In genomic region chr21:46324390-46325072, GRCh38 we compare ENCODE assay signal across 8 cellular contexts. TPM values are rescaled to one million over a fixed set of nuclear protein-coding genes. Genes with fewer than 3 reads are reported as not detected.
DNase-seq lines count a peak whose midpoint lies in the region; ATAC-seq, FAIRE-seq and TF ChIP-seq lines count a peak whose summit lies in the region.

No MANE protein-coding gene starts in this region.

- peaks cover 62% of the 10 kb centered on the region for H3K79me2 ChIP-seq in keratinocyte (ENCODE audit: control insufficient read depth, insufficient read depth, low read length)

- H3K9me3 Mint-ChIP-seq in activated B cell treated with CpG ODN at 0.5 μM for 24 hours, result no peaks in the 10 kb centered on the region

- CTCF ChIA-PET in AG04450 (lab: Charles Lee), result no interaction called here
- CTCF ChIA-PET in activated B cell treated with CpG ODN at 0.5 μM for 24 hours (lab: Charles Lee), result no interaction called here

- no peaks in the 10 kb centered on the region for H3K27me3 Mint-ChIP-seq in activated B cell treated with CpG ODN at 0.5 μM for 24 hours

- no peaks in the 10 kb centered on the region for H3K27me3 ChIP-seq in AG04450 (ENCODE audit: control insufficient read depth, insufficient read depth, low read length)
- H3K27me3 ChIP-seq in keratinocyte (ENCODE audit: control insufficient read depth, extremely low read depth, insufficient read depth, low read length), result no peaks in the 10 kb centered on the region

- H3K4me2 ChIP-seq in keratinocyte (ENCODE audit: control insufficient read depth, extremely low read depth, insufficient read depth, low read depth, low read length), result peak overlapping the region; percentile 87

- peak overlapping the region; percentile 63 for H2AFZ ChIP-seq in keratinocyte (ENCODE audit: control insufficient read depth, low read length)

- DNase-seq in AG04450 (ENCODE audit: low read depth, low spot score) (peak; percentile 21), NCI-H2227 (lab: John Stamatoyannopoulos, UW; ENCODE audit: unreplicated experiment) (peak; percentile 90), activated B cell treated with CpG ODN at 0.5 μM for 24 hours (peak; percentile 93), caudate nucleus (lab: John Stamatoyannopoulos, UW) (peak in 59 of 61 donors; percentile 31 to 94 (median 81)), keratinocyte (ENCODE audit: low read depth, low spot score) (peak; percentile 40)
- DNase-seq in stimulated activated CD4-positive, alpha-beta T cell treated with anti-CD3 and anti-CD28 coated beads, Interleukin-12 subunit alpha, Interleukin-12 subunit beta, amount 100 ng/mL, for 4 hours, result peak; percentile 90

- intact Hi-C loops in activated B cell treated with CpG ODN at 0.5 μM for 24 hours (cut with micrococcal nuclease), result loop anchor here (1.0 to 5.0 kb wide), 8 partner anchors 38 to 1382 kb away; partner anchors contain the start of genes DIP2A, LSS, SLX9 and SPATC1L

- H3K4me1 ChIP-seq in keratinocyte (ENCODE audit: control insufficient read depth, extremely low read depth, insufficient read depth, low read length), result peaks cover 23% of the 10 kb centered on the region

- H3K4me1 Mint-ChIP-seq in activated B cell treated with CpG ODN at 0.5 μM for 24 hours, result peaks cover 29% of the 10 kb centered on the region

- H3K36me3 Mint-ChIP-seq in activated B cell treated with CpG ODN at 0.5 μM for 24 hours (ENCODE audit: low read depth), result peaks cover 20% of the 10 kb centered on the region

- dilution Hi-C loops in keratinocyte (cut with MboI; ENCODE audit: extremely low pct_ligation_motif_present, low sequenced_read_pairs), result no loop called here

- peak overlapping the region; percentile 94 for H3K4me3 Mint-ChIP-seq in activated B cell treated with CpG ODN at 0.5 μM for 24 hours

- FAIRE-seq in keratinocyte (lab: Jason Lieb, UNC), result no peak

- POLR2A ChIA-PET in AG04450 (lab: Yijun Ruan, JAX), result interaction anchor here (0.6 to 1.0 kb wide), 3 partner anchors 181 to 311 kb away, joined by 3 read pairs; partner anchors contain the start of gene PRMT2
- POLR2A ChIA-PET in activated B cell treated with CpG ODN at 0.5 μM for 24 hours (lab: Charles Lee), result interaction anchor here (1.2 kb wide), 1 partner anchor 95 kb away, joined by 3 read pairs; no protein-coding TSS in a partner anchor

- peaks cover 2% of the 10 kb centered on the region for H3K9me1 ChIP-seq in keratinocyte (ENCODE audit: control insufficient read depth, extremely low read depth, insufficient read depth, low read length)

- H3K27ac Mint-ChIP-seq in activated B cell treated with CpG ODN at 0.5 μM for 24 hours, result no peak overlapping the region

- ATAC-seq in GM18867 (IDR thresholded peaks at IDR 0.05; ENCODE audit: unreplicated experiment) (peak; percentile 56), HG03095 (IDR thresholded peaks at IDR 0.05; ENCODE audit: unreplicated experiment) (peak; percentile 43), activated B cell treated with CpG ODN at 0.5 μM for 24 hours (ENCODE audit: low read depth) (peak; percentile 78)

- peak overlapping the region; percentile 97 for H3K9ac ChIP-seq in keratinocyte (ENCODE audit: control insufficient read depth, extremely low read depth, insufficient read depth, low read length)

- peaks cover 3 to 9% of the 10 kb centered on the region in 2 experiments for H3K36me3 ChIP-seq in keratinocyte (ENCODE audit: control insufficient read depth in 2 of 2, extremely low read depth in 1 of 2, insufficient read depth in 2 of 2, low read length in 2 of 2)

- H3K27ac ChIP-seq in AG04450 (ENCODE audit: low read depth, low read length) (peak overlapping the region; percentile 94), caudate nucleus (ENCODE audit: low read depth, low read length) (peak overlapping the region; percentile 94), keratinocyte (ENCODE audit: control insufficient read depth, insufficient read depth, low read length) (peak overlapping the region; percentile 95)

- peak overlapping the region; percentile 95 for H3K4me3 ChIP-seq in AG04450 (ENCODE audit: low read depth, low read length)
- peak overlapping the region; percentile 87 to 99 (median 90) for H3K4me3 ChIP-seq in keratinocyte (ENCODE audit: control insufficient read depth in 2 of 3, extremely low read depth in 1 of 3, insufficient read depth in 2 of 3, low read depth in 1 of 3, low read length in 3 of 3)

- peak; percentile 10; the same call in 1 of the 2 replicates for TF ChIP-seq CTCF in AG04450 (IDR thresholded peaks at IDR 0.05; ENCODE audit: low read depth, low read length)
- no peak for TF ChIP-seq CTCF in activated B cell treated with CpG ODN at 0.5 μM for 24 hours (IDR thresholded peaks at IDR 0.05)
- TF ChIP-seq CTCF in keratinocyte (optimal IDR thresholded peaks at IDR 0.05 in 1 of 3, IDR thresholded peaks at IDR 0.05 in 1 of 3, conservative IDR thresholded peaks at IDR 0.05 in 1 of 3; ENCODE audit: extremely low read depth in 1 of 3, insufficient read depth in 2 of 3, low read length in 3 of 3), result peak in 2 of 3 experiments; percentile 2 to 18

- H3K9me3 ChIP-seq in AG04450 (ENCODE audit: control insufficient read depth, insufficient read depth, low read length) (peaks cover 2% of the 10 kb centered on the region; the same call in 1 of the 2 replicates), keratinocyte (ENCODE audit: control insufficient read depth, low read depth, low read length) (no peaks in the 10 kb centered on the region)

- H4K20me1 ChIP-seq in keratinocyte (ENCODE audit: control insufficient read depth, extremely low read depth, insufficient read depth, low read length), result no peaks in the 10 kb centered on the region

RNA-seq across cellular contexts. Expression of gene PCNT, which starts 0.6 kb away (rescaled TPM):
- polyA plus RNA-seq in AG04450 (2011; rRNA removed) (8.5 and 8.8 TPM in 2 replicates), keratinocyte (7.6 to 9.8 TPM (median 8.9 TPM) in 3 replicates)
- polyA minus RNA-seq in AG04450 (2011; rRNA and poly(A)+ RNA removed), result 16.1 and 19.0 TPM in 2 replicates
- total RNA-seq in activated B cell treated with CpG ODN at 0.5 μM for 24 hours, result 39.7 and 40.9 TPM in 2 replicates
- 23.1 TPM for polyA plus RNA-seq in keratinocyte (2011; ENCODE audit: low read depth)
- polyA plus RNA-seq in keratinocyte (2011; cell fraction: cytosol; rRNA removed), result 3.9 and 4.2 TPM in 2 replicates
- polyA plus RNA-seq in keratinocyte (2011; cell fraction: nucleus; rRNA removed), result 33.4 and 35.2 TPM in 2 replicates
- 6.6 and 8.9 TPM in 2 replicates for polyA plus RNA-seq in keratinocyte (2012; ENCODE audit: low replicate concordance)
- 26.3 to 41.6 TPM (median 28.7 TPM) in 3 replicates for polyA minus RNA-seq in keratinocyte
- 3.5 TPM for polyA minus RNA-seq in keratinocyte (2011; cell fraction: cytosol; rRNA and poly(A)+ RNA removed)
- polyA minus RNA-seq in keratinocyte (2011; cell fraction: nucleus; rRNA and poly(A)+ RNA removed), result 19.8 and 22.7 TPM in 2 replicates

RNA-seq across cellular contexts. Expression of gene C21orf58, which starts 0.9 kb away (rescaled TPM):
- polyA plus RNA-seq in AG04450 (2011; rRNA removed), result 1.2 TPM in 2 replicates
- polyA minus RNA-seq in AG04450 (2011; rRNA and poly(A)+ RNA removed), result 4.2 and 4.4 TPM in 2 replicates
- 4.7 TPM in 2 replicates for total RNA-seq in activated B cell treated with CpG ODN at 0.5 μM for 24 hours
- polyA plus RNA-seq in keratinocyte, result 0.50 to 1.4 TPM (median 1.2 TPM) in 3 replicates
- polyA plus RNA-seq in keratinocyte (2011; ENCODE audit: low read depth), result 0.16 TPM
- polyA plus RNA-seq in keratinocyte (2011; cell fraction: cytosol; rRNA removed), result 0.35 and 0.65 TPM in 2 replicates
- polyA plus RNA-seq in keratinocyte (2011; cell fraction: nucleus; rRNA removed), result 2.5 and 3.4 TPM in 2 replicates
- 0.55 and 1.5 TPM in 2 replicates for polyA plus RNA-seq in keratinocyte (2012; ENCODE audit: low replicate concordance)
- 1.1 to 2.2 TPM (median 1.8 TPM) in 3 replicates for polyA minus RNA-seq in keratinocyte
- polyA minus RNA-seq in keratinocyte (2011; cell fraction: cytosol; rRNA and poly(A)+ RNA removed), result 1.3 TPM
- 1.2 and 1.3 TPM in 2 replicates for polyA minus RNA-seq in keratinocyte (2011; cell fraction: nucleus; rRNA and poly(A)+ RNA removed)

RNA-seq across cellular contexts. Expression of gene YBEY, which starts 38.4 kb away (rescaled TPM):
- 29.0 and 31.2 TPM in 2 replicates for polyA plus RNA-seq in AG04450 (2011; rRNA removed)
- polyA minus RNA-seq in AG04450 (2011; rRNA and poly(A)+ RNA removed), result 5.3 and 7.1 TPM in 2 replicates
- total RNA-seq in activated B cell treated with CpG ODN at 0.5 μM for 24 hours, result 11.8 and 13.7 TPM in 2 replicates
- polyA plus RNA-seq in keratinocyte, result 16.2 to 23.5 TPM (median 20.8 TPM) in 3 replicates
- 15.4 TPM for polyA plus RNA-seq in keratinocyte (2011; ENCODE audit: low read depth)
- polyA plus RNA-seq in keratinocyte (2011; cell fraction: cytosol; rRNA removed), result 26.7 and 33.2 TPM in 2 replicates
- 17.2 and 19.1 TPM in 2 replicates for polyA plus RNA-seq in keratinocyte (2011; cell fraction: nucleus; rRNA removed)
- 13.9 and 22.3 TPM in 2 replicates for polyA plus RNA-seq in keratinocyte (2012; ENCODE audit: low replicate concordance)
- polyA minus RNA-seq in keratinocyte, result 7.3 to 10.8 TPM (median 10.8 TPM) in 3 replicates
- polyA minus RNA-seq in keratinocyte (2011; cell fraction: cytosol; rRNA and poly(A)+ RNA removed), result 7.7 TPM
- polyA minus RNA-seq in keratinocyte (2011; cell fraction: nucleus; rRNA and poly(A)+ RNA removed), result 3.8 and 5.0 TPM in 2 replicates

RNA-seq across cellular contexts. Expression of gene MCM3AP, which starts 39.1 kb away (rescaled TPM):
- polyA plus RNA-seq in AG04450 (2011; rRNA removed) (41.5 and 43.7 TPM in 2 replicates), keratinocyte (27.9 to 42.3 TPM (median 34.3 TPM) in 3 replicates)
- polyA minus RNA-seq in AG04450 (2011; rRNA and poly(A)+ RNA removed), result 57.6 and 61.1 TPM in 2 replicates
- 136 and 147 TPM in 2 replicates for total RNA-seq in activated B cell treated with CpG ODN at 0.5 μM for 24 hours
- polyA plus RNA-seq in keratinocyte (2011; ENCODE audit: low read depth), result 26.0 TPM
- polyA plus RNA-seq in keratinocyte (2011; cell fraction: cytosol; rRNA removed), result 22.9 and 23.0 TPM in 2 replicates
- polyA plus RNA-seq in keratinocyte (2011; cell fraction: nucleus; rRNA removed), result 99.9 and 107 TPM in 2 replicates
- 28.9 and 40.9 TPM in 2 replicates for polyA plus RNA-seq in keratinocyte (2012; ENCODE audit: low replicate concordance)
- polyA minus RNA-seq in keratinocyte, result 37.0 to 46.2 TPM (median 43.8 TPM) in 3 replicates
- polyA minus RNA-seq in keratinocyte (2011; cell fraction: cytosol; rRNA and poly(A)+ RNA removed), result 85.8 TPM
- polyA minus RNA-seq in keratinocyte (2011; cell fraction: nucleus; rRNA and poly(A)+ RNA removed), result 102 and 185 TPM in 2 replicates

Comparison
In these comparisons a context has a peak if more than half of its experiments do, and no peak if none do; other contexts are left out.
1. Peak in every context shown above with its lines: DNase-seq, ATAC-seq, H3K4me3 ChIP-seq and H3K27ac ChIP-seq.
2. DNase-seq: peak in every context shown above with its lines; median percentile 93 in activated B cell treated with CpG ODN at 0.5 μM for 24 hours; 90 in NCI-H2227; 90 in stimulated activated CD4-positive, alpha-beta T cell treated with anti-CD3 and anti-CD28 coated beads, Interleukin-12 subunit alpha, Interleukin-12 subunit beta, amount 100 ng/mL, for 4 hours; 81 in caudate nucleus; 40 in keratinocyte; 21 in AG04450.